In genomic region chr6:35165630-35166071, GRCh38 we compare ENCODE assay signal across 12 cellular contexts. TPM values are rescaled to one million over a fixed set of nuclear protein-coding genes. Genes with fewer than 3 reads are reported as not detected.
A peak's percentile ranks its signal among the peaks of the same experiment; 100 is the strongest.
DNase-seq lines count a peak whose midpoint lies in the region; TF ChIP-seq lines count a peak whose summit lies in the region.
"Had no signal": no experiment of that assay in that cellular context is flagged by ENCODE, and none has a peak within 500 bp of the region (broad histone marks: within the 10 kb centered on the region; RNA-seq: fewer than 3 reads in every experiment).

No MANE protein-coding gene starts in this region.

- H2BK120ac ChIP-seq in trophoblast cell (ENCODE audit: insufficient read depth, low read length, poor library complexity), result no peak overlapping the region

- no peaks in the 10 kb centered on the region for H3K79me1 ChIP-seq in trophoblast cell (ENCODE audit: low read length)

- no peak overlapping the region for H3K4me2 ChIP-seq in trophoblast cell (ENCODE audit: low read length)

- no peak overlapping the region for H2BK12ac ChIP-seq in trophoblast cell (ENCODE audit: low read length)

- no peak for TF ChIP-seq CTCF in dorsolateral prefrontal cortex (IDR thresholded peaks at IDR 0.05 in 54 of 56, conservative IDR thresholded peaks at IDR 0.05 in 2 of 56; ENCODE audit: low read depth in 1 of 56, partially characterized antibody in 56 of 56)

- no peak overlapping the region for H3K9ac ChIP-seq in trophoblast cell (ENCODE audit: low read length)

- no peak overlapping the region for H3K4ac ChIP-seq in trophoblast cell (ENCODE audit: low read depth, low read length)

- no peak overlapping the region for H4K91ac ChIP-seq in trophoblast cell (ENCODE audit: low read depth, low read length)

- no peaks in the 10 kb centered on the region for H3K36me3 ChIP-seq in esophagus (ENCODE audit: control insufficient read depth in 2 of 2, insufficient read depth in 2 of 2, low read length in 1 of 2)
- no peaks in the 10 kb centered on the region for H3K36me3 ChIP-seq in trophoblast cell (ENCODE audit: control insufficient read depth in 1 of 2, insufficient read depth in 2 of 2, low read length in 2 of 2)

- H3K27me3 ChIP-seq in esophagus (ENCODE audit: control insufficient read depth in 1 of 2, insufficient read depth in 2 of 2, low read length in 2 of 2) (no peaks in the 10 kb centered on the region), trophoblast cell (ENCODE audit: insufficient read depth, low read length) (no peaks in the 10 kb centered on the region), dorsolateral prefrontal cortex (no peaks in the 10 kb centered on the region)

- no peak overlapping the region for H2AFZ ChIP-seq in trophoblast cell (ENCODE audit: insufficient read depth, low read length, poor library complexity)

- H3K79me2 ChIP-seq in trophoblast cell (ENCODE audit: control insufficient read depth, insufficient read depth, low read length, poor library complexity), result no peaks in the 10 kb centered on the region

- H3K4me3 ChIP-seq in esophagus (ENCODE audit: low read depth in 1 of 2, low read length in 2 of 2) (no peak overlapping the region), trophoblast cell (ENCODE audit: low read depth, low read length) (no peak overlapping the region), dorsolateral prefrontal cortex (no peak overlapping the region)

- H3K4me1 ChIP-seq in esophagus (ENCODE audit: control insufficient read depth in 2 of 2, insufficient read depth in 2 of 2, low read length in 1 of 2) (peaks cover 4 to 13% of the 10 kb centered on the region in 2 donors), trophoblast cell (ENCODE audit: control insufficient read depth in 1 of 2, insufficient read depth in 2 of 2, low read length in 2 of 2) (no peaks in the 10 kb centered on the region)

- DNase-seq in EH (ENCODE audit: low read depth) (peak; percentile 48), NCI-H69 (lab: John Stamatoyannopoulos, UW) (peak; percentile 92), trophoblast cell (peak; percentile 45 to 66), NOMO-1 treated with dmso at 0.1 percent for 144 hours (lab: John Stamatoyannopoulos, UW; ENCODE audit: unreplicated experiment) (no peak), dorsolateral prefrontal cortex (no peak), GM19240 (ENCODE audit: insufficient read length, low spot score) (no peak), posterior vena cava (ENCODE audit: low spot score) (no peak)
- DNase-seq: COR-L47; NCI-H146; stimulated activated CD4-positive, alpha-beta T cell treated with anti-CD3 and anti-CD28 coated beads, Interleukin-15, amount 100 ng/mL, for 24 hours had no signal

- H4K8ac ChIP-seq in trophoblast cell (ENCODE audit: low read depth, low read length), result no peak overlapping the region

- H3K23ac ChIP-seq in trophoblast cell (ENCODE audit: low read length), result no peak overlapping the region

- intact Hi-C loops in dorsolateral prefrontal cortex (cut with DNase I) (no loop called here), posterior vena cava (cut with DNase I) (no loop called here)

- H3K27ac ChIP-seq in esophagus (ENCODE audit: low read depth in 2 of 2, low read length in 1 of 2), result peak overlapping the region; percentile 60 to 78
- no peak overlapping the region for H3K27ac ChIP-seq in trophoblast cell (ENCODE audit: low read depth, low read length)
- no peak overlapping the region for H3K27ac ChIP-seq in dorsolateral prefrontal cortex

- WGBS in esophagus, 2 donors, result 66 to 75% methylated on average over 2 of the region's 2 CpGs
- no CpG with 5 or more reads among the region's 2 CpGs for whole genome bisulfite sequencing in trophoblast cell (ENCODE audit: extremely low coverage, insufficient coverage, insufficient read length)

- H2BK5ac ChIP-seq in trophoblast cell (ENCODE audit: low read depth, low read length, poor library complexity), result no peak overlapping the region

- peaks cover 0 to 2% of the 10 kb centered on the region in 2 donors for H3K9me3 ChIP-seq in esophagus (ENCODE audit: control insufficient read depth in 2 of 2, insufficient read depth in 1 of 2, low read depth in 1 of 2, low read length in 1 of 2)
- peaks cover 3% of the 10 kb centered on the region for H3K9me3 ChIP-seq in trophoblast cell (ENCODE audit: insufficient read depth, low read depth, low read length)

- no peak overlapping the region for H3K18ac ChIP-seq in trophoblast cell (ENCODE audit: low read length)

- no peak overlapping the region for H2AK5ac ChIP-seq in trophoblast cell (ENCODE audit: low read length)

- no peak overlapping the region for H4K12ac ChIP-seq in trophoblast cell (ENCODE audit: low read depth, low read length)

- no peak overlapping the region for H3K14ac ChIP-seq in trophoblast cell (ENCODE audit: low read length)

RNA-seq across cellular contexts. Expression of gene TCP11, which starts 24.5 kb away (rescaled TPM):
- under 1 TPM in 1 of 2 donors, not detected in 1; 0.02 TPM for polyA plus RNA-seq in esophagus
- polyA plus RNA-seq in trophoblast cell (2013), result 0.06 and 0.08 TPM in 2 replicates
- total RNA-seq in dorsolateral prefrontal cortex (1 to 10 TPM in 21 of 120 experiments, under 1 TPM in 55, not detected in 44; 0.29 to 2.4 (median 0.73) TPM), posterior vena cava (not detected)
- total RNA-seq: natural killer cell treated with Interleukin-12 subunit alpha and Interleukin-12 subunit beta and Interleukin-15 and Interleukin-18, amount 100 ng/mL, for 72 hours had no signal

RNA-seq across cellular contexts. Expression of gene SCUBE3, which starts 48.1 kb away (rescaled TPM):
- under 1 TPM; 0.12 to 0.14 TPM for polyA plus RNA-seq in esophagus
- 8.9 and 9.3 TPM in 2 replicates for polyA plus RNA-seq in trophoblast cell (2013)
- total RNA-seq in dorsolateral prefrontal cortex (1 to 10 TPM in 14 of 120 experiments, under 1 TPM in 104, not detected in 2; 0.07 to 3.3 (median 0.38) TPM), posterior vena cava (10 to 100 TPM; 15.2 to 50.1 TPM)

Comparison
In these comparisons a context has a peak if more than half of its experiments do, and no peak if none do; other contexts are left out.
1. DNase-seq: peak in EH (single experiment), NCI-H69 (single experiment) and trophoblast cell (2 of 2); none in NOMO-1 treated with dmso at 0.1 percent for 144 hours (single experiment), dorsolateral prefrontal cortex (0 of 10), GM19240 (single experiment) and posterior vena cava (single experiment).
2. H3K27ac ChIP-seq: peak in esophagus (2 of 2); none in trophoblast cell (single experiment) and dorsolateral prefrontal cortex (0 of 59).